28 cellular contexts compared by ENCODE assay signal in the genomic region with DNA sequence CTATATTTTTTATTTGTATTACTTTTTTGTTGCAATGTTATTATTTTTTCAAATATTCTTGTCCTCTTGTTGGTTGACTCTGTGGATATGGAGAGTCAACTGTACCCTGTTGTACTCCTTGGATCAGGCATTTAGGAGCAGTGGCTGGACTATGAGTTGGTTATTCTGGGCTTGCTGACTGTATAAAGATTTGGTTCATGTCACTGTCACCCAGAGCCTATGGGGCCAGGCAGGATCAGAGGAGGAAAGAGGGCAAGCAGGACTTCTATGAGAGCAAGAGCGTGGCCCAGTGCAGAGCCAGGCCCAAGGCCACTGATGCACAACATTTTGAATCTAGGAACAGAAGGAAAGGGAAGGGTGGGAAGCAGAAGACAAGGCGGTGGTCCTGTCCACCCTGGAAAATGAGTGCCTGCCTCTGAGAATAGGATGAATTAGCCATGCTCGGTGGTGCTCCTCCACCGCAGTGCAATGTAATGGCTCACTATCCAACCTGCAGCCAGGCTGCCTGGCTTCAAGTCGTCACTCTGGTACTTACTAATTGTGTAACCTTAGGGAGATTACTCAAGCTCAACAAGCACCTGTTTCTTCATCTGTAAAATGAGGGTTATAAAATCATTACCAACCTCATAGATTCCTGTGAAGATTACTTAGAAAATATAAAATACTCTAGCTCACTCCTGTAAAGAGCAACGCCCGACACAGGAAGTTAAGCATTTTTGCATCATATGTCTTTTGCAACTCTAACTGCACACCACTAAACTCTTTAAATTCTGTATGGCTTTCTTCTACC.
DNase-seq lines count a peak whose midpoint lies in the region; ATAC-seq and TF ChIP-seq lines count a peak whose summit lies in the region.
"Had no signal": no experiment of that assay in that cellular context is flagged by ENCODE, and none has a peak within 500 bp of the region (broad histone marks: within the 10 kb centered on the region; RNA-seq: fewer than 3 reads in every experiment).

No MANE protein-coding gene starts in this region.

- no peaks in the 10 kb centered on the region for H3K9me3 Mint-ChIP-seq in GM23338
- H3K9me3 Mint-ChIP-seq in natural killer cell treated with Interleukin-12 subunit alpha and Interleukin-12 subunit beta and Interleukin-15 and Interleukin-18, amount 100 ng/mL, for 72 hours: peaks cover 6% of the 10 kb centered on the region
- H3K9me3 Mint-ChIP-seq: activated naive CD4-positive, alpha-beta T cell treated with anti-CD3 and anti-CD28 coated beads for 36 hours had no signal

- H3K9me3 ChIP-seq in PC-9 (ENCODE audit: insufficient read depth, low read depth): no peaks in the 10 kb centered on the region
- H3K9me3 ChIP-seq: breast epithelium, Caco-2, prostate gland, thoracic aorta, vagina had no signal

- H3K36me3 Mint-ChIP-seq in GM23338 (ENCODE audit: low read depth): no peaks in the 10 kb centered on the region
- no peaks in the 10 kb centered on the region for H3K36me3 Mint-ChIP-seq in natural killer cell treated with Interleukin-12 subunit alpha and Interleukin-12 subunit beta and Interleukin-15 and Interleukin-18, amount 100 ng/mL, for 72 hours

- H3K27me3 Mint-ChIP-seq in GM23338 (ENCODE audit: insufficient read depth, low read depth, poor library complexity): peaks cover 2% of the 10 kb centered on the region
- no peaks in the 10 kb centered on the region for H3K27me3 Mint-ChIP-seq in natural killer cell treated with Interleukin-12 subunit alpha and Interleukin-12 subunit beta and Interleukin-15 and Interleukin-18, amount 100 ng/mL, for 72 hours
- H3K27me3 Mint-ChIP-seq: activated CD4-positive, alpha-beta T cell treated with anti-CD3 and anti-CD28 coated beads, Interleukin-2, amount 10 ng/mL, durations not matched to agents 24 days and 14 days; stimulated activated naive CD8-positive, alpha-beta T cell treated with anti-CD3 and anti-CD28 coated beads, Interleukin-15, Interleukin-2, amounts not matched to agents 100 ng/mL and 50 ng/mL, for 24 hours had no signal

- ATAC-seq in GM23338: no peak
- ATAC-seq in natural killer cell treated with Interleukin-12 subunit alpha and Interleukin-12 subunit beta and Interleukin-15 and Interleukin-18, amount 100 ng/mL, for 72 hours: peak; percentile 62 to 87
- no peak for ATAC-seq in HG03354 (IDR thresholded peaks at IDR 0.05; ENCODE audit: poor library complexity, severe bottlenecking, unreplicated experiment)
- ATAC-seq in GM18502 (IDR thresholded peaks at IDR 0.05; ENCODE audit: poor library complexity, unreplicated experiment): no peak
- no peak for ATAC-seq in GM19463 (IDR thresholded peaks at IDR 0.05; ENCODE audit: unreplicated experiment)
- ATAC-seq: foreskin keratinocyte, HCT116 had no signal

- H3K27ac ChIP-seq in GM23338 (ENCODE audit: low read depth): no peak overlapping the region
- no peak overlapping the region for H3K27ac ChIP-seq in PC-9
- H3K27ac ChIP-seq: breast epithelium, foreskin keratinocyte, prostate gland, thoracic aorta, vagina had no signal

- H3K79me2 ChIP-seq in GM23338 (replicated peaks; ENCODE audit: insufficient read depth) (no peaks in the 10 kb centered on the region), PC-9 (ENCODE audit: low read depth) (no peaks in the 10 kb centered on the region)

- H3F3A ChIP-seq in GM23338 (replicated peaks; ENCODE audit: low read depth) (no peaks in the 10 kb centered on the region), PC-9 (ENCODE audit: insufficient read depth, low read depth) (no peaks in the 10 kb centered on the region)

- BruUV-seq in PC-9 (replicated peaks; lab: Mats Ljungman, UMichigan): no TSS peak

- H3K9me2 ChIP-seq in GM23338 (ENCODE audit: insufficient read depth) (no peaks in the 10 kb centered on the region), PC-9 (ENCODE audit: insufficient read depth) (no peaks in the 10 kb centered on the region)

- no peak overlapping the region for H2AFZ ChIP-seq in GM23338
- H2AFZ ChIP-seq in PC-9: no peak overlapping the region

- H3K4me2 ChIP-seq in GM23338 (no peak overlapping the region), PC-9 (no peak overlapping the region)

- intact Hi-C loops in PC-9 (cut with micrococcal nuclease; ENCODE audit: unreplicated experiment): no loop called here

- DNase-seq in GM23338 (ENCODE audit: low spot score) (no peak), SKM-1 (lab: John Stamatoyannopoulos, UW; ENCODE audit: unreplicated experiment) (peak; percentile 71), PC-9 (no peak)
- peak; percentile 9 for DNase-seq in Jurkat, Clone E6-1 (ENCODE audit: low read depth, low spot score)
- DNase-seq in natural killer cell treated with Interleukin-12 subunit alpha and Interleukin-12 subunit beta and Interleukin-15 and Interleukin-18, amount 100 ng/mL, for 72 hours (ENCODE audit: low spot score): no peak
- DNase-seq: activated CD4-positive, alpha-beta T cell treated with anti-CD3 and anti-CD28 coated beads, Interleukin-2, amount 10 ng/mL, durations not matched to agents 24 days and 14 days; activated naive CD4-positive, alpha-beta T cell treated with anti-CD3 and anti-CD28 coated beads for 36 hours; activated T-cell treated with anti-CD3 and anti-CD28 coated beads, Interleukin-2, amount 50 U/mL, for 72 hours; amniotic stem cell; C1 segment of cervical spinal cord; Caco-2; DMS79; effector memory CD4-positive, alpha-beta T cell; foreskin keratinocyte; NCI-H1092; NCI-H1930; NCI-H526 treated with DMSO at 0.1 percent for 48 hours; nucleus accumbens; T-helper 9 cell had no signal

- no peak overlapping the region for H3K4me3 Mint-ChIP-seq in GM23338
- no peak overlapping the region for H3K4me3 Mint-ChIP-seq in natural killer cell treated with Interleukin-12 subunit alpha and Interleukin-12 subunit beta and Interleukin-15 and Interleukin-18, amount 100 ng/mL, for 72 hours
- H3K4me3 Mint-ChIP-seq: activated CD4-positive, alpha-beta T cell treated with anti-CD3 and anti-CD28 coated beads, Interleukin-2, amount 10 ng/mL, durations not matched to agents 24 days and 14 days; activated naive CD4-positive, alpha-beta T cell treated with anti-CD3 and anti-CD28 coated beads for 36 hours; activated T-cell treated with anti-CD3 and anti-CD28 coated beads, Interleukin-2, amount 50 U/mL, for 72 hours; stimulated activated naive CD8-positive, alpha-beta T cell treated with anti-CD3 and anti-CD28 coated beads, Interleukin-15, Interleukin-2, amounts not matched to agents 100 ng/mL and 50 ng/mL, for 24 hours had no signal

- peak overlapping the region; percentile 70; the same call in 1 of the 2 replicates for H3K27ac Mint-ChIP-seq in GM23338
- peak overlapping the region in 1 of 2 donors; percentile 1 for H3K27ac Mint-ChIP-seq in natural killer cell treated with Interleukin-12 subunit alpha and Interleukin-12 subunit beta and Interleukin-15 and Interleukin-18, amount 100 ng/mL, for 72 hours
- H3K27ac Mint-ChIP-seq: activated CD4-positive, alpha-beta T cell treated with anti-CD3 and anti-CD28 coated beads, Interleukin-2, amount 10 ng/mL, durations not matched to agents 24 days and 14 days; activated naive CD4-positive, alpha-beta T cell treated with anti-CD3 and anti-CD28 coated beads for 36 hours; activated T-cell treated with anti-CD3 and anti-CD28 coated beads, Interleukin-2, amount 50 U/mL, for 72 hours; stimulated activated naive CD8-positive, alpha-beta T cell treated with anti-CD3 and anti-CD28 coated beads, Interleukin-15, Interleukin-2, amounts not matched to agents 100 ng/mL and 50 ng/mL, for 24 hours had no signal

- H4K20me1 ChIP-seq in GM23338 (replicated peaks; ENCODE audit: insufficient read depth) (no peaks in the 10 kb centered on the region), PC-9 (ENCODE audit: insufficient read depth) (no peaks in the 10 kb centered on the region)

- POLR2A ChIA-PET in PC-9 (lab: Charles Lee; ENCODE audit: unreplicated experiment): no interaction called here

- H3K4me3 ChIP-seq in GM23338: no peak overlapping the region
- H3K4me3 ChIP-seq in Jurkat, Clone E6-1 (ENCODE audit: low read length): no peak overlapping the region
- H3K4me3 ChIP-seq in PC-9: no peak overlapping the region
- H3K4me3 ChIP-seq: breast epithelium, prostate gland, thoracic aorta, vagina had no signal

- CTCF ChIA-PET in PC-9 (lab: Charles Lee): no interaction called here

- H3K27me3 ChIP-seq in GM23338 (ENCODE audit: insufficient read depth) (no peaks in the 10 kb centered on the region), PC-9 (ENCODE audit: insufficient read depth, low read depth) (no peaks in the 10 kb centered on the region)
- H3K27me3 ChIP-seq: breast epithelium, foreskin keratinocyte, vagina had no signal

- H3K36me3 ChIP-seq in GM23338 (ENCODE audit: insufficient read depth) (no peaks in the 10 kb centered on the region), PC-9 (ENCODE audit: low read depth) (no peaks in the 10 kb centered on the region)
- H3K36me3 ChIP-seq: breast epithelium, prostate gland, thoracic aorta, vagina had no signal

- H3K4me1 ChIP-seq in GM23338 (ENCODE audit: insufficient read depth) (peaks cover 10% of the 10 kb centered on the region), PC-9 (replicated peaks; ENCODE audit: insufficient read depth) (no peaks in the 10 kb centered on the region)
- H3K4me1 ChIP-seq: breast epithelium, Caco-2, prostate gland, vagina had no signal

- TF ChIP-seq CTCF in GM23338 (conservative IDR thresholded peaks at IDR 0.05; ENCODE audit: low read depth in 2 of 2) (no peak), PC-9 (conservative IDR thresholded peaks at IDR 0.05) (no peak)

- peaks cover 13% of the 10 kb centered on the region for H3K4me1 Mint-ChIP-seq in GM23338
- H3K4me1 Mint-ChIP-seq in natural killer cell treated with Interleukin-12 subunit alpha and Interleukin-12 subunit beta and Interleukin-15 and Interleukin-18, amount 100 ng/mL, for 72 hours (ENCODE audit: low read depth in 2 of 2): peaks cover 16 to 22% of the 10 kb centered on the region in 2 donors
- H3K4me1 Mint-ChIP-seq: activated CD4-positive, alpha-beta T cell treated with anti-CD3 and anti-CD28 coated beads, Interleukin-2, amount 10 ng/mL, durations not matched to agents 24 days and 14 days had no signal

TF ChIP-seq in GM23338, 12 proteins besides CTCF, POLR2A, EP300 and RAD21 (continues in another document):
- TF ChIP-seq STAT1 (IDR thresholded peaks at IDR 0.05; ENCODE audit: unreplicated experiment) (no peak), NANOG (IDR thresholded peaks at IDR 0.05; ENCODE audit: borderline replicate concordance) (no peak), EZH2phosphoT487 (IDR thresholded peaks at IDR 0.05; ENCODE audit: unreplicated experiment) (no peak), JUNB (IDR thresholded peaks at IDR 0.05; ENCODE audit: unreplicated experiment) (no peak), CREB1 (CRISPR knock-in tag; IDR thresholded peaks at IDR 0.05; ENCODE audit: low read depth) (no peak)
- TF ChIP-seq, protein P1, sequence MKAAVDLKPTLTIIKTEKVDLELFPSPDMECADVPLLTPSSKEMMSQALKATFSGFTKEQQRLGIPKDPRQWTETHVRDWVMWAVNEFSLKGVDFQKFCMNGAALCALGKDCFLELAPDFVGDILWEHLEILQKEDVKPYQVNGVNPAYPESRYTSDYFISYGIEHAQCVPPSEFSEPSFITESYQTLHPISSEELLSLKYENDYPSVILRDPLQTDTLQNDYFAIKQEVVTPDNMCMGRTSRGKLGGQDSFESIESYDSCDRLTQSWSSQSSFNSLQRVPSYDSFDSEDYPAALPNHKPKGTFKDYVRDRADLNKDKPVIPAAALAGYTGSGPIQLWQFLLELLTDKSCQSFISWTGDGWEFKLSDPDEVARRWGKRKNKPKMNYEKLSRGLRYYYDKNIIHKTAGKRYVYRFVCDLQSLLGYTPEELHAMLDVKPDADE (IDR thresholded peaks at IDR 0.05): no peak

Comparison
In these comparisons a context has a peak if more than half of its experiments do, and no peak if none do; other contexts are left out.
1. ATAC-seq: peak in natural killer cell treated with Interleukin-12 subunit alpha and Interleukin-12 subunit beta and Interleukin-15 and Interleukin-18, amount 100 ng/mL, for 72 hours (2 of 2); none in GM23338 (single experiment), HG03354 (single experiment), GM18502 (single experiment) and GM19463 (single experiment).
2. DNase-seq: peak in Jurkat, Clone E6-1 (single experiment) and SKM-1 (single experiment); none in GM23338 (single experiment), natural killer cell treated with Interleukin-12 subunit alpha and Interleukin-12 subunit beta and Interleukin-15 and Interleukin-18, amount 100 ng/mL, for 72 hours (single experiment) and PC-9 (0 of 2).